13 cellular contexts compared by ENCODE assay signal in the genomic region with DNA sequence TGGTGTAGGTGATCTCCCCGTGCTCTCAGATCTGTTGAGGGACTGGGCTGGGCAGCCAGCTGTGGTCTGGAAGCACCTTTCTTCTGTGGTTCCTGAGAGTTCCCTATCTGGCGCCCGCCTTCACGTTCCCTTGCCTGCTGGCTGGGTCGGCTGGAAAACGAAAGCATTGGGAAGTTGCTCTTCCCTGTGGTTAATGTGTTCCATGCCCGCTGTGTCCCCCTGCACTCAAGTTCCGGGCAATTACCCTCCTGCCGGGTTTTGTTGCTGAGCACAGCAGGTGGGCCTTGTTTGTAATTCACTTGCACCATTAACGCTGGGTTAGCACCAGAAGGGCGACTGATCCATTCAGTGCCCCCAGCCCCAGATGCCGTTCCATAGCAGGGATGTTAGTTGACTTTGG.
DNase-seq lines count a peak whose midpoint lies in the region; ATAC-seq and TF ChIP-seq lines count a peak whose summit lies in the region.
"Had no signal": no experiment of that assay in that cellular context is flagged by ENCODE, and none has a peak within 500 bp of the region (broad histone marks: within the 10 kb centered on the region; RNA-seq: fewer than 3 reads in every experiment).

No MANE protein-coding gene starts in this region.

- no peak overlapping the region for H3K4me3 ChIP-seq in mesendoderm (ENCODE audit: low read length)
- H3K4me3 ChIP-seq: BLaER1, SJSA1, skin epidermis had no signal

- H3K9me3 Mint-ChIP-seq in brain = peaks cover 0 to 2% (median 0%) of the 10 kb centered on the region in 5 experiments
- H3K9me3 Mint-ChIP-seq: IgD-negative memory B cell had no signal

- no peak overlapping the region for H3K27ac ChIP-seq in mesendoderm (ENCODE audit: low read depth, low read length)
- H3K27ac ChIP-seq: BLaER1, SJSA1, skin epidermis had no signal

- no peak overlapping the region for H3K27ac Mint-ChIP-seq in brain

- ATAC-seq in GM21526 (IDR thresholded peaks at IDR 0.05; ENCODE audit: low FRiP score, unreplicated experiment) = no peak

- WGBS in mesendoderm (ENCODE audit: extremely low coverage, insufficient coverage, low lambda C conversion rate) = no CpG with 5 or more reads among the region's 12 CpGs

- TF ChIP-seq CTCF in brain (conservative IDR thresholded peaks at IDR 0.05) = no peak

- peak overlapping the region; percentile 6 for H3K9ac ChIP-seq in mesendoderm (ENCODE audit: low read length)
- H3K9ac ChIP-seq: BLaER1 had no signal

- no peak overlapping the region for H3K18ac ChIP-seq in mesendoderm (ENCODE audit: low read length)

- peaks cover 13% of the 10 kb centered on the region for H3K27me3 Mint-ChIP-seq in brain

- H2AK5ac ChIP-seq in mesendoderm (ENCODE audit: low read length) = no peak overlapping the region

- no peaks in the 10 kb centered on the region for H3K79me2 ChIP-seq in mesendoderm (ENCODE audit: control insufficient read depth, insufficient read depth, low read length)

- no peaks in the 10 kb centered on the region for H3K36me3 ChIP-seq in mesendoderm (ENCODE audit: control insufficient read depth, insufficient read depth, low read length)
- H3K36me3 ChIP-seq: BLaER1, SJSA1 had no signal

- no peak overlapping the region for H2BK15ac ChIP-seq in mesendoderm (replicated peaks; ENCODE audit: low read depth)

- H4K8ac ChIP-seq in mesendoderm (ENCODE audit: low read depth, low read length) = no peak overlapping the region

- no peak overlapping the region for H2BK120ac ChIP-seq in mesendoderm (ENCODE audit: low read depth, low read length)

- no peaks in the 10 kb centered on the region for H3K36me3 Mint-ChIP-seq in brain

- H3K4ac ChIP-seq in mesendoderm (ENCODE audit: low read depth, low read length) = no peak overlapping the region

- H2BK5ac ChIP-seq in mesendoderm (ENCODE audit: low read length) = no peak overlapping the region

- H4K5ac ChIP-seq in mesendoderm (ENCODE audit: low read length) = no peak overlapping the region

- peaks cover 2% of the 10 kb centered on the region for H3K27me3 ChIP-seq in mesendoderm (ENCODE audit: insufficient read depth, low read length, poor library complexity)
- H3K27me3 ChIP-seq: BLaER1, SJSA1 had no signal

- DNase-seq in DMS79 treated with DMSO at 0.1 percent for 48 hours (lab: John Stamatoyannopoulos, UW) = peak; percentile 95
- peak; percentile 46 for DNase-seq in NCI-H187 treated with DMSO at 0.1 percent for 48 hours (lab: John Stamatoyannopoulos, UW)
- DNase-seq in mesendoderm = peak; percentile 83
- DNase-seq in stimulated activated CD4-positive, alpha-beta T cell treated with anti-CD3 and anti-CD28 coated beads, Interleukin-2, amount 100 ng/mL, for 48 hours = no peak
- no peak for DNase-seq in inferior parietal cortex (ENCODE audit: extremely low spot score)
- no peak for DNase-seq in activated CD4-positive, alpha-beta T cell treated with anti-CD3 and anti-CD28 coated beads for 48 hours
- DNase-seq: NCI-H510A treated with DMSO at 0.1 percent for 48 hours had no signal

- peak overlapping the region; percentile 8 for H3K4me2 ChIP-seq in mesendoderm (ENCODE audit: low read length)
- H3K4me2 ChIP-seq: BLaER1 had no signal

- no peaks in the 10 kb centered on the region for H3K79me1 ChIP-seq in mesendoderm (ENCODE audit: low read length)

- peak overlapping the region; percentile 46 for H3K56ac ChIP-seq in mesendoderm (ENCODE audit: low read length)

- H3K23ac ChIP-seq in mesendoderm (ENCODE audit: low read length) = no peak overlapping the region

- peaks cover 50% of the 10 kb centered on the region for H3K4me1 Mint-ChIP-seq in brain
- H3K4me1 Mint-ChIP-seq: IgD-negative memory B cell had no signal

- peak overlapping the region; percentile 23 to 65 (median 32) for H3K4me3 Mint-ChIP-seq in brain
- H3K4me3 Mint-ChIP-seq: IgD-negative memory B cell had no signal

- peaks cover 12% of the 10 kb centered on the region for H3K4me1 ChIP-seq in mesendoderm (ENCODE audit: control insufficient read depth, low read depth, low read length)
- H3K4me1 ChIP-seq: SJSA1 had no signal

Comparison
In these comparisons a context has a peak if more than half of its experiments do, and no peak if none do; other contexts are left out.
1. DNase-seq: peak in DMS79 treated with DMSO at 0.1 percent for 48 hours (single experiment), NCI-H187 treated with DMSO at 0.1 percent for 48 hours (single experiment) and mesendoderm (single experiment); none in stimulated activated CD4-positive, alpha-beta T cell treated with anti-CD3 and anti-CD28 coated beads, Interleukin-2, amount 100 ng/mL, for 48 hours (0 of 2), inferior parietal cortex (single experiment) and activated CD4-positive, alpha-beta T cell treated with anti-CD3 and anti-CD28 coated beads for 48 hours (single experiment).